Comparison of ENCODE assay signal across 26 cellular contexts in the genomic region with DNA sequence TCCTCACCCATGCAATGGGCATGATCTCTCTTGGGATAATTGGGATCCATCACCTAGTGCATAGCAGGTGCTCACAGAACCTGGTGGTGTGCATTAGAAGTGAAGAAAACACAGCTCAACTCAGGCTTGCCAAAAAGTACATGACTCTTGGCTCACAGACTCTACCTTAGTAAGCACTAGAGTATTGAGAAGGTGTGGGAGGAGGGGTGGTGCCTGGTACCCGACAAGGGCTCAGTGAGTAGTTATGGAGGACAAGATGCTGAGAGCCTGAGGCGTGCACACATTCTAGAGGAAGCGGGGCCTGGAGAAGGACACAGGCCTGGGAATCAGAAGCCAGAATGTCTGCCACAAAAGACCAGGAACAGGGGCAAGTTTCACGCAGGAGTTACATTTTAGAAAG.
"Had no signal": no experiment of that assay in that cellular context is flagged by ENCODE, and none has a peak within 500 bp of the region (broad histone marks: within the 10 kb centered on the region; RNA-seq: fewer than 3 reads in every experiment).

No MANE protein-coding gene starts in this region.

- H3K4me1 ChIP-seq: neural progenitor cell, parathyroid adenoma, psoas muscle, right lobe of liver, sigmoid colon, stomach, thyroid gland, upper lobe of left lung, vagina had no signal

- H3K4me2 ChIP-seq: neural progenitor cell had no signal

- H3K79me2 ChIP-seq: parathyroid adenoma had no signal

- H3K9me3 ChIP-seq: ovary, psoas muscle, right lobe of liver, sigmoid colon, stomach, thoracic aorta, thyroid gland, tibial nerve, upper lobe of left lung, vagina had no signal

- H3K36me3 ChIP-seq: neural progenitor cell, ovary, right lobe of liver, sigmoid colon, stomach, thoracic aorta, thyroid gland, tibial nerve, upper lobe of left lung, vagina had no signal

- H3K27me3 ChIP-seq: ovary, thyroid gland, tibial nerve, upper lobe of left lung, vagina had no signal

- H3K9ac ChIP-seq: neural progenitor cell, parathyroid adenoma had no signal

- H2AFZ ChIP-seq: neural progenitor cell, parathyroid adenoma had no signal

- DNase-seq: naive thymus-derived CD4-positive, alpha-beta T cell; natural killer cell; occipital lobe; ovary; posterior cingulate gyrus; psoas muscle; retina; right cardiac atrium; right lobe of liver; sigmoid colon; small intestine; stimulated activated CD4-positive, alpha-beta T cell treated with anti-CD3 and anti-CD28 coated beads, Interleukin-15, amount 100 ng/mL, for 24 hours; stimulated activated CD4-positive, alpha-beta T cell treated with anti-CD3 and anti-CD28 coated beads, Interleukin-2, amount 100 ng/mL, for 24 hours; stimulated activated CD4-positive, alpha-beta T cell treated with anti-CD3 and anti-CD28 coated beads, Interleukin-2, amount 100 ng/mL, for 48 hours; stimulated activated CD4-positive, alpha-beta T cell treated with anti-CD3 and anti-CD28 coated beads, Interleukin-4, amount 100 ng/mL, for 24 hours; stimulated activated naive B cell treated with anti-CD40 and anti-IgM and Interleukin-4, amounts not matched to agents 10 μg/mL and 1 μg/mL and 100 μg/mL, for 72 hours; stimulated activated naive CD4-positive, alpha-beta T cell treated with Interleukin-2 at 50 U/mL for 16 hours; stomach; thyroid gland; trophoblast cell had no signal

- H3K27ac ChIP-seq: neural progenitor cell, ovary, parathyroid adenoma, psoas muscle, right lobe of liver, sigmoid colon, stomach, thoracic aorta, thyroid gland, upper lobe of left lung, vagina had no signal

- H3K4me3 ChIP-seq: neural progenitor cell, ovary, psoas muscle, right lobe of liver, sigmoid colon, stomach, thoracic aorta, thyroid gland, tibial nerve, upper lobe of left lung, vagina had no signal
